1 cellular context compared by ENCODE assay signal in genomic region chr6:167963589-167964057, GRCh38.
TF ChIP-seq lines count a peak whose summit lies in the region.

No MANE protein-coding gene starts in this region.

TF ChIP-seq in HepG2, 621 proteins besides CTCF, POLR2A, EP300 and RAD21 (continued from another document and continues in another):
- TF ChIP-seq MLX (CRISPR knock-in tag; IDR thresholded peaks at IDR 0.05) (0 out of 2 replicates have a peak, but pooled peaks have one; percentile 48), FOXO4 (CRISPR knock-in tag; conservative IDR thresholded peaks at IDR 0.05) (no peak), ZNF577 (CRISPR knock-in tag; IDR thresholded peaks at IDR 0.05; ENCODE audit: borderline replicate concordance, low read depth) (no peak), TRAFD1 (CRISPR knock-in tag; IDR thresholded peaks at IDR 0.05; ENCODE audit: borderline replicate concordance) (no peak), ZHX2 (IDR thresholded peaks at IDR 0.05; ENCODE audit: low read depth) (no peak), ZHX2 (CRISPR knock-in tag; IDR thresholded peaks at IDR 0.05; ENCODE audit: borderline replicate concordance) (peak; percentile 64; the same call in 1 of the 2 replicates), MLLT10 (CRISPR knock-in tag; IDR thresholded peaks at IDR 0.05) (no peak), NFKB2 (CRISPR knock-in tag; IDR thresholded peaks at IDR 0.05; ENCODE audit: borderline replicate concordance) (no peak; the same call in 1 of the 2 replicates), ZNF256 (CRISPR knock-in tag; conservative IDR thresholded peaks at IDR 0.05) (no peak; the same call in 1 of the 2 replicates), ZMAT5 (CRISPR knock-in tag; IDR thresholded peaks at IDR 0.05; ENCODE audit: borderline replicate concordance, low read depth) (no peak), GMEB2 (CRISPR knock-in tag; IDR thresholded peaks at IDR 0.05; ENCODE audit: low read depth) (no peak), KDM5B (CRISPR knock-in tag; IDR thresholded peaks at IDR 0.05; ENCODE audit: borderline replicate concordance) (no peak), ZNF510 (CRISPR knock-in tag; IDR thresholded peaks at IDR 0.05; ENCODE audit: low read depth) (no peak), ZHX1 (CRISPR knock-in tag; IDR thresholded peaks at IDR 0.05; ENCODE audit: low read depth) (peak; percentile 50; the same call in 1 of the 2 replicates), MTA3 (CRISPR knock-in tag; IDR thresholded peaks at IDR 0.05) (no peak), ZNF614 (CRISPR knock-in tag; IDR thresholded peaks at IDR 0.05; ENCODE audit: borderline replicate concordance) (peak; percentile 67), ZNF75D (CRISPR knock-in tag; IDR thresholded peaks at IDR 0.05; ENCODE audit: borderline replicate concordance) (no peak), PATZ1 (CRISPR knock-in tag; IDR thresholded peaks at IDR 0.05) (peak; percentile 52; the same call in 1 of the 2 replicates), FOXP4 (CRISPR knock-in tag; IDR thresholded peaks at IDR 0.05) (peak; percentile 90), ZNF589 (CRISPR knock-in tag; conservative IDR thresholded peaks at IDR 0.05) (no peak), MEF2D (CRISPR knock-in tag; IDR thresholded peaks at IDR 0.05) (peak; percentile 45; the same call in 1 of the 2 replicates), NRL (CRISPR knock-in tag; IDR thresholded peaks at IDR 0.05; ENCODE audit: borderline replicate concordance) (no peak), TAF1 (CRISPR knock-in tag; IDR thresholded peaks at IDR 0.05) (no peak), ZNF687 (CRISPR knock-in tag; IDR thresholded peaks at IDR 0.05) (peak; percentile 95)
